1 cellular context compared by ENCODE assay signal in the genomic region with DNA sequence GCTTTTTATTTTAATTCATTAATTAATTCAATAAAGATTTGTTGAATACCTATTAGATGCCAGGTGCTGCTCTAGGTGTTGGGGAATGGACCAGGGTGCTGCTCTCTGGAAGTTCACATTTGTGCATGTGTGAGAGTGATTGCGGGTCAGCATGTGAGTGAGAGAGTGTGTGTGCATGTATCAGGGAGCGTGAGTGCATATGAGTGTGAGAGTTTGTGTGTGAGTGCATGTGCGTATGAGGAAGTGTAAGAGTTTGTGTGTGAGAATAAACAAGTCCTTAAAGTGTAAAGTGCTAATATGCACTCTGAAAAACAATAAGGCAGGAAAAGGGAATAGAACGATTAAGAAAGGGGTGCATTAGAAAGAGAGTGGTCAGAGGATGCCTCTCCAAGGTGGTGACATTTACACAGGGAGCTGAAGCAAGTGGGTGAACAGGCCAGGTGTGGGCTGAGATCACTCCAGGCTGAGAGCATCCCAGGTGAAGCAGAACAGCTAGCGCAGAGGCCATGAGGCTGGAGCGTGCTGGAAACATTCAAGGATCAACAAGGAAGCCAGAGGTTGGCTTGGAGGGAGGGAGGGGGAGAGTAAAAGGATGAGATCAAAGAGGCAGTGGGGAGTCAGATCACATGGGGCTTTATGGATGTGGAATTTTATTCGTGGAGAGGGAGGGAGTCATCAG.
TF ChIP-seq lines count a peak whose summit lies in the region.

No MANE protein-coding gene starts in this region.

TF ChIP-seq in GM23338, 12 proteins besides CTCF, POLR2A, EP300 and RAD21 (continued from another document):
- TF ChIP-seq ZNF462 (CRISPR knock-in tag; IDR thresholded peaks at IDR 0.05) (no peak), STAT1 (IDR thresholded peaks at IDR 0.05; ENCODE audit: unreplicated experiment) (no peak), NANOG (IDR thresholded peaks at IDR 0.05; ENCODE audit: borderline replicate concordance) (no peak), POLR2AphosphoS5 (IDR thresholded peaks at IDR 0.05; ENCODE audit: low read depth) (no peak)
- TF ChIP-seq, protein P1, sequence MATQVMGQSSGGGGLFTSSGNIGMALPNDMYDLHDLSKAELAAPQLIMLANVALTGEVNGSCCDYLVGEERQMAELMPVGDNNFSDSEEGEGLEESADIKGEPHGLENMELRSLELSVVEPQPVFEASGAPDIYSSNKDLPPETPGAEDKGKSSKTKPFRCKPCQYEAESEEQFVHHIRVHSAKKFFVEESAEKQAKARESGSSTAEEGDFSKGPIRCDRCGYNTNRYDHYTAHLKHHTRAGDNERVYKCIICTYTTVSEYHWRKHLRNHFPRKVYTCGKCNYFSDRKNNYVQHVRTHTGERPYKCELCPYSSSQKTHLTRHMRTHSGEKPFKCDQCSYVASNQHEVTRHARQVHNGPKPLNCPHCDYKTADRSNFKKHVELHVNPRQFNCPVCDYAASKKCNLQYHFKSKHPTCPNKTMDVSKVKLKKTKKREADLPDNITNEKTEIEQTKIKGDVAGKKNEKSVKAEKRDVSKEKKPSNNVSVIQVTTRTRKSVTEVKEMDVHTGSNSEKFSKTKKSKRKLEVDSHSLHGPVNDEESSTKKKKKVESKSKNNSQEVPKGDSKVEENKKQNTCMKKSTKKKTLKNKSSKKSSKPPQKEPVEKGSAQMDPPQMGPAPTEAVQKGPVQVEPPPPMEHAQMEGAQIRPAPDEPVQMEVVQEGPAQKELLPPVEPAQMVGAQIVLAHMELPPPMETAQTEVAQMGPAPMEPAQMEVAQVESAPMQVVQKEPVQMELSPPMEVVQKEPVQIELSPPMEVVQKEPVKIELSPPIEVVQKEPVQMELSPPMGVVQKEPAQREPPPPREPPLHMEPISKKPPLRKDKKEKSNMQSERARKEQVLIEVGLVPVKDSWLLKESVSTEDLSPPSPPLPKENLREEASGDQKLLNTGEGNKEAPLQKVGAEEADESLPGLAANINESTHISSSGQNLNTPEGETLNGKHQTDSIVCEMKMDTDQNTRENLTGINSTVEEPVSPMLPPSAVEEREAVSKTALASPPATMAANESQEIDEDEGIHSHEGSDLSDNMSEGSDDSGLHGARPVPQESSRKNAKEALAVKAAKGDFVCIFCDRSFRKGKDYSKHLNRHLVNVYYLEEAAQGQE (IDR thresholded peaks at IDR 0.05; ENCODE audit: unreplicated experiment): no peak
